ENCODE assay signal across 11 cellular contexts in genomic region chr3:11592460-11593298, GRCh38. TPM values are rescaled to one million over a fixed set of nuclear protein-coding genes. Genes with fewer than 3 reads are reported as not detected.
DNase-seq lines count a peak whose midpoint lies in the region; FAIRE-seq and TF ChIP-seq lines count a peak whose summit lies in the region.
"Had no signal": no experiment of that assay in that cellular context is flagged by ENCODE, and none has a peak within 500 bp of the region (broad histone marks: within the 10 kb centered on the region; RNA-seq: fewer than 3 reads in every experiment).

No MANE protein-coding gene starts in this region.

- no peak for FAIRE-seq in keratinocyte (lab: Jason Lieb, UNC)

- H3K36me3 ChIP-seq in keratinocyte (ENCODE audit: control insufficient read depth in 2 of 2, extremely low read depth in 1 of 2, insufficient read depth in 2 of 2, low read length in 2 of 2) = peaks cover 5 to 8% of the 10 kb centered on the region in 2 experiments

- no peak overlapping the region for H2AFZ ChIP-seq in keratinocyte (ENCODE audit: control insufficient read depth, low read length)

- DNase-seq in EL (peak; percentile 53), astrocyte of the hippocampus (ENCODE audit: low read depth, low spot score) (peak; percentile 78), keratinocyte (ENCODE audit: low read depth, low spot score) (no peak), renal cortical epithelial cell (ENCODE audit: low read depth) (peak; percentile 60), NOMO-1 (lab: John Stamatoyannopoulos, UW; ENCODE audit: unreplicated experiment in 2 of 2) (no peak), T1000 (lab: John Stamatoyannopoulos, UW) (no peak), NCI-H82 treated with DMSO at 0.1 percent for 48 hours (lab: John Stamatoyannopoulos, UW; ENCODE audit: unreplicated experiment) (no peak), OCI-M2 (lab: John Stamatoyannopoulos, UW; ENCODE audit: unreplicated experiment) (no peak)
- DNase-seq: activated CD4-positive, CD25-positive, alpha-beta regulatory T cell; DMS79 treated with DMSO at 0.1 percent for 48 hours; stimulated activated CD8-positive, alpha-beta memory T cell treated with anti-CD3 and anti-CD28 coated beads, Interleukin-4, amount 100 ng/mL, for 48 hours had no signal

- peaks cover 10% of the 10 kb centered on the region for H3K9me1 ChIP-seq in keratinocyte (ENCODE audit: control insufficient read depth, extremely low read depth, insufficient read depth, low read length)

- no peak overlapping the region for H3K9ac ChIP-seq in keratinocyte (ENCODE audit: control insufficient read depth, extremely low read depth, insufficient read depth, low read length)

- H3K4me3 ChIP-seq in keratinocyte (ENCODE audit: control insufficient read depth in 2 of 3, extremely low read depth in 1 of 3, insufficient read depth in 2 of 3, low read depth in 1 of 3, low read length in 3 of 3) = no peak overlapping the region

- H4K20me1 ChIP-seq in keratinocyte (ENCODE audit: control insufficient read depth, extremely low read depth, insufficient read depth, low read length) = no peaks in the 10 kb centered on the region

- no peaks in the 10 kb centered on the region for H3K9me3 ChIP-seq in keratinocyte (ENCODE audit: control insufficient read depth, low read depth, low read length)

- dilution Hi-C loops in keratinocyte (cut with MboI; ENCODE audit: extremely low pct_ligation_motif_present, low sequenced_read_pairs) = no loop called here

- H3K4me2 ChIP-seq in keratinocyte (ENCODE audit: control insufficient read depth, extremely low read depth, insufficient read depth, low read depth, low read length) = peak overlapping the region; percentile 38

- H3K27ac ChIP-seq in keratinocyte (ENCODE audit: control insufficient read depth, insufficient read depth, low read length) = peak overlapping the region; percentile 5

- peaks cover 84% of the 10 kb centered on the region for H3K79me2 ChIP-seq in keratinocyte (ENCODE audit: control insufficient read depth, insufficient read depth, low read length)

- no peaks in the 10 kb centered on the region for H3K27me3 ChIP-seq in keratinocyte (ENCODE audit: control insufficient read depth, extremely low read depth, insufficient read depth, low read length)

- no peak for TF ChIP-seq CTCF in keratinocyte (optimal IDR thresholded peaks at IDR 0.05 in 1 of 3, IDR thresholded peaks at IDR 0.05 in 1 of 3, conservative IDR thresholded peaks at IDR 0.05 in 1 of 3; ENCODE audit: extremely low read depth in 1 of 3, insufficient read depth in 2 of 3, low read length in 3 of 3)

- peaks cover 26% of the 10 kb centered on the region for H3K4me1 ChIP-seq in keratinocyte (ENCODE audit: control insufficient read depth, extremely low read depth, insufficient read depth, low read length)

RNA-seq across cellular contexts. Expression of gene VGLL4, which starts 51.0 kb away (rescaled TPM):
- 28.5 to 51.6 TPM (median 32.6 TPM) in 3 replicates for polyA plus RNA-seq in keratinocyte
- 25.2 TPM for polyA plus RNA-seq in keratinocyte (2011; ENCODE audit: low read depth)
- 30.9 and 43.1 TPM in 2 replicates for polyA plus RNA-seq in keratinocyte (2011; cell fraction: cytosol; rRNA removed)
- 46.0 and 73.6 TPM in 2 replicates for polyA plus RNA-seq in keratinocyte (2011; cell fraction: nucleus; rRNA removed)
- 21.2 and 26.3 TPM in 2 replicates for polyA plus RNA-seq in keratinocyte (2012; ENCODE audit: low replicate concordance)
- polyA minus RNA-seq in keratinocyte = 27.6 to 36.2 TPM (median 28.9 TPM) in 3 replicates
- 58.3 TPM for polyA minus RNA-seq in keratinocyte (2011; cell fraction: cytosol; rRNA and poly(A)+ RNA removed)
- 37.0 and 50.0 TPM in 2 replicates for polyA minus RNA-seq in keratinocyte (2011; cell fraction: nucleus; rRNA and poly(A)+ RNA removed)
- total RNA-seq in renal cortical epithelial cell = 51.2 and 67.7 TPM in 2 replicates

Comparison
In these comparisons a context has a peak if more than half of its experiments do, and no peak if none do; other contexts are left out.
1. DNase-seq: peak in EL (single experiment), astrocyte of the hippocampus (single experiment) and renal cortical epithelial cell (single experiment); none in keratinocyte (single experiment), NOMO-1 (0 of 2), T1000 (single experiment), NCI-H82 treated with DMSO at 0.1 percent for 48 hours (single experiment) and OCI-M2 (single experiment).